Comparison of ENCODE assay signal across 8 cellular contexts in genomic region chr12:57173089-57173488, GRCh38. TPM values are rescaled to one million over a fixed set of nuclear protein-coding genes. Genes with fewer than 3 reads are reported as not detected.
DNase-seq lines count a peak whose midpoint lies in the region; TF ChIP-seq lines count a peak whose summit lies in the region.

No MANE protein-coding gene starts in this region.

- no peaks in the 10 kb centered on the region for H3K9me3 ChIP-seq in A673 (ENCODE audit: low read depth, low read length, poor library complexity, severe bottlenecking)

- no peaks in the 10 kb centered on the region for H3K27me3 ChIP-seq in A673 (replicated peaks; ENCODE audit: insufficient read depth, low read depth, low read length, poor library complexity)

- TF ChIP-seq CTCF in A673 (conservative IDR thresholded peaks at IDR 0.05; ENCODE audit: low read depth, low read length) = peak; percentile 68
- peak; percentile 66; the same call in 1 of the 2 replicates for TF ChIP-seq CTCF in GM12875 (IDR thresholded peaks at IDR 0.05; ENCODE audit: borderline replicate concordance, insufficient read depth, low read depth, low read length)
- TF ChIP-seq CTCF in VCaP (conservative IDR thresholded peaks at IDR 0.05) = peak; percentile 83
- peak; percentile 60 for TF ChIP-seq CTCF in fibroblast of villous mesenchyme (IDR thresholded peaks at IDR 0.05; ENCODE audit: insufficient read depth, low read depth, low read length)

- H3K36me3 ChIP-seq in A673 (ENCODE audit: insufficient read depth, low read length, poor library complexity, severe bottlenecking) = peaks cover 8% of the 10 kb centered on the region

- H3K27ac ChIP-seq in A673 (ENCODE audit: low read depth, low read length, poor library complexity, severe bottlenecking) (no peak overlapping the region), VCaP (no peak overlapping the region)

- H3K4me1 ChIP-seq in A673 (ENCODE audit: insufficient read depth, low read length, poor library complexity, severe bottlenecking) = no peaks in the 10 kb centered on the region

- CTCF ChIA-PET in A673 (lab: Charles Lee) = interaction anchor here (0.5 to 1.0 kb wide), 2 partner anchors 10 to 104 kb away, joined by 3 to 4 read pairs; no protein-coding TSS in a partner anchor

- H3K4me3 ChIP-seq in A673 (ENCODE audit: low read depth, low read length, poor library complexity, severe bottlenecking) (no peak overlapping the region), GM12875 (ENCODE audit: low read depth, low read length) (no peak overlapping the region), fibroblast of villous mesenchyme (ENCODE audit: low read depth, low read length) (no peak overlapping the region)

- POLR2A ChIA-PET in A673 (lab: Charles Lee; ENCODE audit: low non-redundant PET) = no interaction called here

- no TSS peak for BruUV-seq in A673 (replicated peaks; lab: Mats Ljungman, UMichigan)

- DNase-seq in A673 (ENCODE audit: low spot score) = peak; percentile 36
- no peak for DNase-seq in fibroblast of villous mesenchyme (ENCODE audit: low read depth)
- peak; percentile 10 for DNase-seq in stimulated activated CD4-positive, alpha-beta T cell treated with anti-CD3 and anti-CD28 coated beads, Interleukin-4, amount 100 ng/mL, for 24 hours
- DNase-seq in HCEC 1CT = no peak
- DNase-seq in NCI-H2107 (lab: John Stamatoyannopoulos, UW) = no peak
- no peak for DNase-seq in T1000 (lab: John Stamatoyannopoulos, UW)

- intact Hi-C loops in A673 (cut with micrococcal nuclease; ENCODE audit: unreplicated experiment) = loop anchor here (2.0 to 5.0 kb wide), 2 partner anchors 48 to 106 kb away; no protein-coding TSS in a partner anchor

RNA-seq across cellular contexts. Expression of gene LRP1-AS, which starts 25.7 kb away (rescaled TPM):
- total RNA-seq in A673 (2021) (not detected in 2 replicates), fibroblast of villous mesenchyme (not detected in 2 replicates)

RNA-seq across cellular contexts. Expression of gene NXPH4, which starts 43.5 kb away (rescaled TPM):
- total RNA-seq in A673 (2021) (4.8 and 6.0 TPM in 2 replicates), fibroblast of villous mesenchyme (1.3 and 1.6 TPM in 2 replicates)

RNA-seq across cellular contexts. Expression of gene LRP1, which starts 44.8 kb away (rescaled TPM):
- 31.0 and 43.6 TPM in 2 replicates for total RNA-seq in A673 (2021)
- total RNA-seq in fibroblast of villous mesenchyme = 228 and 277 TPM in 2 replicates

RNA-seq across cellular contexts. Expression of gene SHMT2, which starts 56.4 kb away (rescaled TPM):
- total RNA-seq in A673 (2021) (274 and 310 TPM in 2 replicates), fibroblast of villous mesenchyme (199 and 316 TPM in 2 replicates)

Comparison
In these comparisons a context has a peak if more than half of its experiments do, and no peak if none do; other contexts are left out.
1. DNase-seq: peak in A673 (single experiment) and stimulated activated CD4-positive, alpha-beta T cell treated with anti-CD3 and anti-CD28 coated beads, Interleukin-4, amount 100 ng/mL, for 24 hours (single experiment); none in fibroblast of villous mesenchyme (single experiment), HCEC 1CT (single experiment), NCI-H2107 (single experiment) and T1000 (single experiment).
2. Peak in every context shown above with its lines, with median percentiles within 50 percentile points of each other: CTCF ChIP-seq.